ENCODE assay signal across 8 cellular contexts in genomic region chr16:28749997-28750465, GRCh38. TPM values are rescaled to one million over a fixed set of nuclear protein-coding genes. Genes with fewer than 3 reads are reported as not detected.
DNase-seq lines count a peak whose midpoint lies in the region; ATAC-seq, FAIRE-seq and TF ChIP-seq lines count a peak whose summit lies in the region.
"Not testable (repeated sequence)": the region's sequence is repeated elsewhere in the genome, so short reads cannot be mapped to it uniquely, and the experiment has no call there.

No MANE protein-coding gene starts in this region.

- not testable (repeated sequence) for H2AK5ac ChIP-seq in H9 (ENCODE audit: insufficient read length, low read length)

- not testable (repeated sequence) for H3K9ac ChIP-seq in H9 (ENCODE audit: extremely low read depth, insufficient read length, low read length)

- not testable (repeated sequence) for DNase-seq in H9; urothelium cell line (ENCODE audit: low spot score)
- peak; percentile 53 for DNase-seq in activated naive CD8-positive, alpha-beta T cell treated with anti-CD3 and anti-CD28 coated beads for 36 hours
- DNase-seq in right cardiac atrium (peak; percentile 28 to 72 (median 69)), spleen (peak; percentile 82)

- not testable (repeated sequence) for H2BK5ac ChIP-seq in H9 (ENCODE audit: insufficient read length, low read length)

- H3K4me1 Mint-ChIP-seq in H9; activated naive CD8-positive, alpha-beta T cell treated with anti-CD3 and anti-CD28 coated beads for 36 hours: not testable (repeated sequence)

- not testable (repeated sequence) for H3K27ac ChIP-seq in H9 (ENCODE audit: insufficient read length, low read depth, low read length); right cardiac atrium (ENCODE audit: low read length)
- peak overlapping the region in 4 of 8 donors; percentile 44 to 68 (median 60) for H3K27ac ChIP-seq in spleen

- ATAC-seq in GM18868 (IDR thresholded peaks at IDR 0.05; ENCODE audit: unreplicated experiment) (peak; percentile 94), HG03439 (IDR thresholded peaks at IDR 0.05; ENCODE audit: unreplicated experiment) (peak; percentile 97), right cardiac atrium (peak; percentile 98)
- peak; percentile 98 to 99 for ATAC-seq in activated CD4-positive, CD25-positive, alpha-beta regulatory T cell treated with anti-CD3 and anti-CD28 coated beads, Interleukin-2, amount 50 U/mL, for 24 hours

- not testable (repeated sequence) for H3K79me2 ChIP-seq in H9 (ENCODE audit: insufficient read depth, low read length)

- not testable (repeated sequence) for H3K27me3 Mint-ChIP-seq in H9 (ENCODE audit: low read depth); activated naive CD8-positive, alpha-beta T cell treated with anti-CD3 and anti-CD28 coated beads for 36 hours

- not testable (repeated sequence) for H3K14ac ChIP-seq in H9 (ENCODE audit: insufficient read depth, low read length)

- H3K36me3 Mint-ChIP-seq in H9 (ENCODE audit: insufficient read depth in 1 of 3, low read depth in 3 of 3); activated naive CD8-positive, alpha-beta T cell treated with anti-CD3 and anti-CD28 coated beads for 36 hours: not testable (repeated sequence)

- not testable (repeated sequence) for TF ChIP-seq POLR2A in spleen (IDR thresholded peaks at IDR 0.05)

- H3K4me1 ChIP-seq in H9 (ENCODE audit: insufficient read depth, low read length); right cardiac atrium (ENCODE audit: control insufficient read depth, insufficient read depth, low read length); spleen: not testable (repeated sequence)

- H3K27ac Mint-ChIP-seq in H9; activated naive CD8-positive, alpha-beta T cell treated with anti-CD3 and anti-CD28 coated beads for 36 hours: not testable (repeated sequence)

- H3K79me1 ChIP-seq in H9 (ENCODE audit: insufficient read depth, low read depth, low read length, poor library complexity, severe bottlenecking), result not testable (repeated sequence)

- not testable (repeated sequence) for H3K4me2 ChIP-seq in H9 (ENCODE audit: insufficient read depth, insufficient read length, low read length)

- not testable (repeated sequence) for H3K9me3 ChIP-seq in H9 (ENCODE audit: control insufficient read depth, low read depth, low read length); right cardiac atrium (ENCODE audit: control insufficient read depth, low read length); spleen

- not testable (repeated sequence) for H3K56ac ChIP-seq in H9 (ENCODE audit: insufficient read length, low read depth, low read length)

- intact Hi-C loops in right cardiac atrium (cut with DNase I); spleen (cut with DNase I; ENCODE audit: low total_unique reads): not testable (repeated sequence)

- not testable (repeated sequence) for H3K9me3 Mint-ChIP-seq in H9; activated naive CD8-positive, alpha-beta T cell treated with anti-CD3 and anti-CD28 coated beads for 36 hours

- not testable (repeated sequence) for H2BK12ac ChIP-seq in H9 (ENCODE audit: insufficient read length, low read depth, low read length)

- TF ChIP-seq CTCF in H9 (conservative IDR thresholded peaks at IDR 0.05), result peak; percentile 41; the same call in 2 of the 3 replicates
- peak in 4 of 11 experiments; percentile 41 to 54 (median 47) for TF ChIP-seq CTCF in spleen (IDR thresholded peaks at IDR 0.05 in 8 of 11, conservative IDR thresholded peaks at IDR 0.05 in 3 of 11)

- not testable (repeated sequence) for H2BK20ac ChIP-seq in H9 (ENCODE audit: low read depth, low read length, poor library complexity, severe bottlenecking)

- WGBS in H9 (ENCODE audit: extremely low coverage, insufficient read length, low lambda C conversion rate), result no CpG with 5 or more reads among the region's 33 CpGs
- WGBS in right cardiac atrium, result 11% methylated on average over 21 of the region's 33 CpGs
- WGBS in spleen, 5 donors, result 11 to 20% (median 12%) methylated on average over 12 to 21 of the region's 33 CpGs

- peak; percentile 96 for FAIRE-seq in urothelium cell line (lab: Jason Lieb, UNC)

- not testable (repeated sequence) for H3K27me3 ChIP-seq in H9 (ENCODE audit: insufficient read depth, low read length); right cardiac atrium (ENCODE audit: control insufficient read depth, insufficient read depth); spleen (replicated peaks in 1 of 7)

- H4K91ac ChIP-seq in H9 (ENCODE audit: insufficient read length, low read depth, low read length), result not testable (repeated sequence)

- not testable (repeated sequence) for H3T11ph ChIP-seq in H9 (ENCODE audit: low read length)

- H3K18ac ChIP-seq in H9 (ENCODE audit: insufficient read length, low read depth, low read length), result not testable (repeated sequence)

- not testable (repeated sequence) for H3K36me3 ChIP-seq in spleen

- not testable (repeated sequence) for H3K4ac ChIP-seq in H9 (ENCODE audit: low read depth, low read length)

- H3K23ac ChIP-seq in H9 (ENCODE audit: insufficient read length, low read depth, low read length), result not testable (repeated sequence)

- not testable (repeated sequence) for H2BK120ac ChIP-seq in H9 (ENCODE audit: low read depth, low read length, poor library complexity, severe bottlenecking)

- H4K20me1 ChIP-seq in H9 (ENCODE audit: control insufficient read depth, insufficient read depth, insufficient read length), result not testable (repeated sequence)

- not testable (repeated sequence) for H3K23me2 ChIP-seq in H9 (ENCODE audit: insufficient read length, low read depth, low read length, poor library complexity, severe bottlenecking)

- not testable (repeated sequence) for H3K4me3 ChIP-seq in right cardiac atrium (ENCODE audit: low read length)
- peak overlapping the region in 2 of 8 donors; percentile 39 to 53 for H3K4me3 ChIP-seq in spleen

- H2AFZ ChIP-seq in H9 (ENCODE audit: low read length), result not testable (repeated sequence)

- not testable (repeated sequence) for H2BK15ac ChIP-seq in H9 (ENCODE audit: low read depth, low read length)

- H3K4me3 Mint-ChIP-seq in H9, result not testable (repeated sequence)
- peak overlapping the region; percentile 37 for H3K4me3 Mint-ChIP-seq in activated naive CD8-positive, alpha-beta T cell treated with anti-CD3 and anti-CD28 coated beads for 36 hours

- H4K5ac ChIP-seq in H9 (ENCODE audit: insufficient read length, low read depth, low read length), result not testable (repeated sequence)

- H4K8ac ChIP-seq in H9 (replicated peaks; ENCODE audit: insufficient read length, low read depth, low read length), result not testable (repeated sequence)

RNA-seq across cellular contexts. Expression of gene NPIPB9, which starts 1.6 kb away (rescaled TPM):
- 1.8 and 2.7 TPM in 2 replicates for total RNA-seq in H9 (2021)
- 1 to 10 TPM; 1.6 to 1.8 TPM for total RNA-seq in activated naive CD8-positive, alpha-beta T cell treated with anti-CD3 and anti-CD28 coated beads for 36 hours
- total RNA-seq in right cardiac atrium, result 1 to 10 TPM in 2 of 4 donors, not detected in 2; 1.3 to 1.6 TPM
- polyA plus RNA-seq in right cardiac atrium, result 0.45 TPM
- total RNA-seq in spleen, result 10 to 100 TPM in 3 of 7 donors, 1 to 10 TPM in 4; 3.4 to 17.0 (median 8.9) TPM
- under 1 TPM; 0.59 to 0.90 (median 0.78) TPM for polyA plus RNA-seq in spleen

RNA-seq across cellular contexts. Expression of gene EIF3C, which starts 38.8 kb away (rescaled TPM):
- total RNA-seq in H9 (2021) (990 and 1,003 TPM in 2 replicates), right cardiac atrium (100 to 1,000 TPM; 292 to 519 (median 437) TPM), spleen (100 to 1,000 TPM in 6 of 7 donors, 10 to 100 TPM in 1; 92.2 to 413 (median 326) TPM)
- total RNA-seq in activated naive CD8-positive, alpha-beta T cell treated with anti-CD3 and anti-CD28 coated beads for 36 hours, result 100 to 1,000 TPM; 825 to 930 TPM
- polyA plus RNA-seq in right cardiac atrium (241 TPM), spleen (100 to 1,000 TPM; 436 to 494 (median 480) TPM)
